In genomic region chr9:128218518-128219389, GRCh38 we compare ENCODE assay signal across 1 cellular context.
TF ChIP-seq lines count a peak whose summit lies in the region.

No MANE protein-coding gene starts in this region.

TF ChIP-seq in HepG2, 621 proteins besides CTCF, POLR2A, EP300 and RAD21 (continues in another document):
- TF ChIP-seq, protein P1, sequence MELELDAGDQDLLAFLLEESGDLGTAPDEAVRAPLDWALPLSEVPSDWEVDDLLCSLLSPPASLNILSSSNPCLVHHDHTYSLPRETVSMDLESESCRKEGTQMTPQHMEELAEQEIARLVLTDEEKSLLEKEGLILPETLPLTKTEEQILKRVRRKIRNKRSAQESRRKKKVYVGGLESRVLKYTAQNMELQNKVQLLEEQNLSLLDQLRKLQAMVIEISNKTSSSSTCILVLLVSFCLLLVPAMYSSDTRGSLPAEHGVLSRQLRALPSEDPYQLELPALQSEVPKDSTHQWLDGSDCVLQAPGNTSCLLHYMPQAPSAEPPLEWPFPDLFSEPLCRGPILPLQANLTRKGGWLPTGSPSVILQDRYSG (CRISPR knock-in tag; IDR thresholded peaks at IDR 0.05): no peak
- TF ChIP-seq ZNF687 (CRISPR knock-in tag; IDR thresholded peaks at IDR 0.05) (peak; percentile 18; the same call in 1 of the 2 replicates), NCOA2 (CRISPR knock-in tag; IDR thresholded peaks at IDR 0.05) (0 out of 2 replicates have a peak, but pooled peaks have one; percentile 24), ZNF446 (CRISPR knock-in tag; IDR thresholded peaks at IDR 0.05) (no peak), KDM2A (CRISPR knock-in tag; IDR thresholded peaks at IDR 0.05; ENCODE audit: borderline replicate concordance, low read depth) (0 out of 2 replicates have a peak, but pooled peaks have one; percentile 29), SP1 (IDR thresholded peaks at IDR 0.05) (no peak), SP1 (CRISPR knock-in tag; IDR thresholded peaks at IDR 0.05) (peak; percentile 80), MIER2 (CRISPR knock-in tag; IDR thresholded peaks at IDR 0.05) (peak; percentile 72), IKZF1 (IDR thresholded peaks at IDR 0.05) (no peak), ARID5B (CRISPR knock-in tag; IDR thresholded peaks at IDR 0.05) (no peak), SAP130 (CRISPR knock-in tag; IDR thresholded peaks at IDR 0.05; ENCODE audit: low read depth) (peak; percentile 32; the same call in 1 of the 2 replicates), GABPA (IDR thresholded peaks at IDR 0.05; ENCODE audit: low read depth, low read length) (peak; percentile 33; the same call in 1 of the 2 replicates), GABPA (CRISPR knock-in tag; IDR thresholded peaks at IDR 0.05; ENCODE audit: low read depth) (peak; percentile 87), ETV5 (CRISPR knock-in tag; IDR thresholded peaks at IDR 0.05; ENCODE audit: borderline replicate concordance) (0 out of 2 replicates have a peak, but pooled peaks have one; percentile 40), POGK (CRISPR knock-in tag; conservative IDR thresholded peaks at IDR 0.05) (0 out of 2 replicates have a peak, but pooled peaks have one; percentile 28), ZBTB38 (CRISPR knock-in tag; IDR thresholded peaks at IDR 0.05) (0 out of 2 replicates have a peak, but pooled peaks have one; percentile 31), ELF1 (CRISPR knock-in tag; IDR thresholded peaks at IDR 0.05) (peak; percentile 54; the same call in 1 of the 2 replicates), REXO4 (CRISPR knock-in tag; IDR thresholded peaks at IDR 0.05; ENCODE audit: borderline replicate concordance) (no peak), ZNF3 (CRISPR knock-in tag; IDR thresholded peaks at IDR 0.05) (no peak), REST (IDR thresholded peaks at IDR 0.05; ENCODE audit: borderline replicate concordance in 1 of 2, low read depth in 1 of 2, low read length in 2 of 2) (peak; percentile 46 to 89), USF2 (IDR thresholded peaks at IDR 0.05; ENCODE audit: low read depth, low read length) (no peak), USF2 (CRISPR knock-in tag; IDR thresholded peaks at IDR 0.05; ENCODE audit: borderline replicate concordance) (no peak), RCOR2 (CRISPR knock-in tag; IDR thresholded peaks at IDR 0.05) (no peak), GABPB1 (CRISPR knock-in tag; IDR thresholded peaks at IDR 0.05) (peak; percentile 86), HNRNPLL (IDR thresholded peaks at IDR 0.05; ENCODE audit: low read depth, low read length, poor library complexity, severe bottlenecking) (peak; percentile 39), KIAA2018 (CRISPR knock-in tag; IDR thresholded peaks at IDR 0.05; ENCODE audit: borderline replicate concordance) (no peak), ZBTB20 (CRISPR knock-in tag; IDR thresholded peaks at IDR 0.05; ENCODE audit: borderline replicate concordance, low read depth) (no peak)
